In genomic region chr19:39797083-39797482, GRCh38 we compare ENCODE assay signal across 11 cellular contexts. TPM values are rescaled to one million over a fixed set of nuclear protein-coding genes. Genes with fewer than 3 reads are reported as not detected.
"Had no signal": no experiment of that assay in that cellular context is flagged by ENCODE, and none has a peak within 500 bp of the region (broad histone marks: within the 10 kb centered on the region; RNA-seq: fewer than 3 reads in every experiment).

No MANE protein-coding gene starts in this region.

- ATAC-seq: HepG2, K562 had no signal

- H3K4me3 ChIP-seq: K562 had no signal

- H3K27me3 Mint-ChIP-seq: IgD-negative memory B cell had no signal

- FAIRE-seq: HepG2, HTR-8/SVneo, K562 had no signal

- H3K27ac Mint-ChIP-seq: IgD-negative memory B cell had no signal

- H3K9me3 Mint-ChIP-seq: IgD-negative memory B cell had no signal

- H3K4me2 ChIP-seq: KMS-11 had no signal

- H3K27ac ChIP-seq: HL-60, KMS-11 had no signal

- H3K36me3 Mint-ChIP-seq: IgD-negative memory B cell had no signal

- H3K4me3 Mint-ChIP-seq: IgD-negative memory B cell had no signal

- DNase-seq: IMR-90, KBM-7, KG1 had no signal

RNA-seq across cellular contexts. Expression of gene LEUTX, which starts 18.4 kb away (rescaled TPM):
- total RNA-seq: HepG2, HT-29, HT1080, IMR-90, K562 had no signal
- polyA plus RNA-seq: HepG2, IgD-negative memory B cell, IMR-90, K562 had no signal

RNA-seq across cellular contexts. Expression of gene CLC, which starts 59.3 kb away (rescaled TPM):
- total RNA-seq: HepG2, HT-29, HT1080, IMR-90 had no signal
- polyA plus RNA-seq: HepG2, IgD-negative memory B cell, IMR-90 had no signal
